ENCODE assay signal across 14 cellular contexts in the genomic region with DNA sequence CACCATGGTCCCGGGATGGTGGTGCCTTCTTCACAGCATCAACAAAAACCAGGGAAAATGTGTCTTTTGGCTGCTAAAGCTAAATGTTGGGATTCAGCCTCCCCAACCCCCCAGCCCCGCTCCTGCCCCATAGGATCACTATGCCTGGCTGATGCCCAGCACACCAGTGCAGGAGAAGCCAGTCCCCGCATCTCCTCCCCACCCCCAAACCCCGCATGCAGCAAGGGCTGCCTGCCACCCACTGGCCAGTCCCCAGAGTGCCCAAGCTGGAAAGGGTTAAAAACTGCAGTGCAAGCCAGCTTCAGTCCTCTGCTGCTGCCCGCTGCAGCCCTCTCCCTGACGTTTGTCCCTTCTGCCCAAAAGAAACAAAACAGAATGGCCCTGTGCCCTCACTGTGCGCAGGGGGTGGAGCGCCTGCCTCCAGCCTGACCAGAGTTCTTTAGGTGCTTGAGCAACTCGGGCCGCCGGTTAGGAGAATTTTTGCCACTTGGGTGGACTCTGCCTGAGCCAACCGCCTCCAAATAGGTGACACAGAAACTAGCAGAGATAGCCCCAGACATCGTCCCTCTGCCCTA. TPM values are rescaled to one million over a fixed set of nuclear protein-coding genes. Genes with fewer than 3 reads are reported as not detected.
DNase-seq lines count a peak whose midpoint lies in the region; ATAC-seq, FAIRE-seq and TF ChIP-seq lines count a peak whose summit lies in the region.
"Had no signal": no experiment of that assay in that cellular context is flagged by ENCODE, and none has a peak within 500 bp of the region (broad histone marks: within the 10 kb centered on the region; RNA-seq: fewer than 3 reads in every experiment).

No MANE protein-coding gene starts in this region.

- CTCF ChIA-PET in H1 (lab: Charles Lee; ENCODE audit: partially characterized antibody): interaction anchor here (0.6 to 3.4 kb wide), 11 partner anchors 9 to 628 kb away, joined by 3 to 21 read pairs (median 4); a partner anchor contains a TSS
- CTCF ChIA-PET in OCI-LY7 (lab: Charles Lee; ENCODE audit: unreplicated experiment): no interaction called here

- no peak for ATAC-seq in Right ventricle myocardium superior (ENCODE audit: poor library complexity)
- no peak for ATAC-seq in Right ventricle myocardium inferior
- ATAC-seq in GM18511 (IDR thresholded peaks at IDR 0.05; ENCODE audit: unreplicated experiment): no peak

- H3K79me2 ChIP-seq in H1 (ENCODE audit: control insufficient read depth in 1 of 2, insufficient read depth in 2 of 2, low read length in 2 of 2) (peaks cover 15 to 36% of the 10 kb centered on the region in 2 experiments), OCI-LY7 (ENCODE audit: insufficient read depth, low read depth, low read length) (peaks cover 40% of the 10 kb centered on the region)

- BruUV-seq in OCI-LY7 (replicated peaks; lab: Mats Ljungman, UMichigan): no TSS peak

- no peak overlapping the region for H3K14ac ChIP-seq in H1 (ENCODE audit: insufficient read length)

- no peak overlapping the region for H2BK120ac ChIP-seq in H1 (replicated peaks; ENCODE audit: low read depth, low read length)

- H3K56ac ChIP-seq in H1 (replicated peaks; ENCODE audit: insufficient read length, low read depth, low read length): no peak overlapping the region

- intact Hi-C loops in Right ventricle myocardium superior (cut with DNase I): loop anchor here (10.0 kb wide), 1 partner anchor 130 kb away; no protein-coding TSS in a partner anchor
- intact Hi-C loops in Right ventricle myocardium inferior (cut with DNase I): no loop called here
- intact Hi-C loops in transverse colon (cut with DNase I; ENCODE audit: low total_unique reads): loop anchor here (5.0 kb wide), 2 partner anchors 57 to 142 kb away; a partner anchor contains a TSS
- intact Hi-C loops in OCI-LY7 (cut with micrococcal nuclease; ENCODE audit: unreplicated experiment): no loop called here

- H3K9me2 ChIP-seq in OCI-LY7 (ENCODE audit: insufficient read depth, low read length): no peaks in the 10 kb centered on the region

- H3K36me3 ChIP-seq in H1 (ENCODE audit: control insufficient read depth in 2 of 4, insufficient read depth in 4 of 4, low read length in 3 of 4) (peaks cover 16 to 43% (median 37%) of the 10 kb centered on the region in 4 experiments; a peak in 7 of 8 replicates), transverse colon (peaks cover 0 to 39% (median 13%) of the 10 kb centered on the region in 4 donors), OCI-LY7 (ENCODE audit: insufficient read depth, low read length) (peaks cover 48% of the 10 kb centered on the region)

- H3K4me3 ChIP-seq in H1 (ENCODE audit: extremely low read depth in 1 of 4, insufficient read depth in 2 of 4, low read depth in 3 of 4, low read length in 4 of 4) (no peak overlapping the region), transverse colon (no peak overlapping the region), OCI-LY7 (ENCODE audit: low read depth, low read length, poor library complexity, severe bottlenecking) (no peak overlapping the region)

- WGBS in H1 (ENCODE audit: extremely low coverage in 1 of 2, insufficient coverage in 1 of 2, insufficient read length in 1 of 2, insufficient replicate concordance in 2 of 2, low coverage in 1 of 2, low lambda C conversion rate in 2 of 2, missing lambda C conversion rate in 1 of 2), 2 experiments: 79% methylated on average over 12 of the region's 13 CpGs; no CpG with 5 or more reads in 1 of the 2 experiments
- 75% methylated on average over 13 of the region's 13 CpGs; no CpG with 5 or more reads in 1 of the 2 donors for WGBS in transverse colon (ENCODE audit: low coverage in 1 of 2), 2 donors

- H2BK20ac ChIP-seq in H1 (ENCODE audit: low read length): no peak overlapping the region

- POLR2A ChIA-PET in H1 (lab: Charles Lee; ENCODE audit: partially characterized antibody) (interaction anchor here (1.0 kb wide), 1 partner anchor 26 kb away, joined by 4 read pairs; no protein-coding TSS in a partner anchor), OCI-LY7 (lab: Charles Lee) (no interaction called here)

- no peak overlapping the region for H2AFZ ChIP-seq in H1 (ENCODE audit: low read length)
- no peak overlapping the region for H2AFZ ChIP-seq in OCI-LY7 (ENCODE audit: low read length)

- no peak for FAIRE-seq in H1 (lab: Jason Lieb, UNC)
- FAIRE-seq: endometrium had no signal

- TF ChIP-seq POLR2A in H1 (IDR thresholded peaks at IDR 0.05; ENCODE audit: control extremely low read depth in 1 of 2, low read depth in 2 of 2, low read length in 2 of 2) (no peak), transverse colon (IDR thresholded peaks at IDR 0.05) (no peak)

- H3K23me2 ChIP-seq in H1 (ENCODE audit: low read depth, low read length): peaks cover 11% of the 10 kb centered on the region

- H3K4me2 ChIP-seq in H1 (ENCODE audit: insufficient read depth in 1 of 2, low read depth in 2 of 2, low read length in 2 of 2) (no peak overlapping the region), OCI-LY7 (ENCODE audit: low read length) (no peak overlapping the region)

- H4K91ac ChIP-seq in H1 (replicated peaks; ENCODE audit: insufficient read length, low read length): no peak overlapping the region

- H2BK12ac ChIP-seq in H1 (ENCODE audit: low read depth, low read length): no peak overlapping the region

- H3K4ac ChIP-seq in H1 (replicated peaks; ENCODE audit: insufficient read length, low read depth, low read length): no peak overlapping the region

- H4K8ac ChIP-seq in H1 (ENCODE audit: extremely low read depth, insufficient read depth, low read length): no peak overlapping the region; the same call in 1 of the 2 replicates

- no peak overlapping the region for H2AK5ac ChIP-seq in H1 (ENCODE audit: low read depth, low read length)

- H4K20me1 ChIP-seq in H1 (replicated peaks in 1 of 2; ENCODE audit: control insufficient read depth in 1 of 2, insufficient read depth in 2 of 2, low read length in 2 of 2) (peaks cover 20 to 39% of the 10 kb centered on the region in 2 experiments), OCI-LY7 (ENCODE audit: insufficient read depth, low read length) (peaks cover 17% of the 10 kb centered on the region)

- H3K4me1 ChIP-seq in H1 (replicated peaks in 1 of 4; ENCODE audit: control insufficient read depth in 3 of 4, insufficient read depth in 4 of 4, low read length in 3 of 4): peaks cover 0 to 19% (median 9%) of the 10 kb centered on the region in 4 experiments; a peak in 5 of 7 replicates
- H3K4me1 ChIP-seq in transverse colon: peaks cover 19 to 42% (median 29%) of the 10 kb centered on the region in 4 donors
- peaks cover 30% of the 10 kb centered on the region for H3K4me1 ChIP-seq in OCI-LY7 (ENCODE audit: insufficient read depth, low read length, poor library complexity, severe bottlenecking)

- TF ChIP-seq EP300 in H1 (IDR thresholded peaks at IDR 0.05; ENCODE audit: borderline replicate concordance in 1 of 2, low read depth in 2 of 2, low read length in 2 of 2) (no peak), transverse colon (IDR thresholded peaks at IDR 0.05; ENCODE audit: low read depth) (no peak)

- H3K9me3 ChIP-seq in H1 (ENCODE audit: insufficient read depth in 2 of 2, low read depth in 1 of 2, low read length in 1 of 2): no peaks in the 10 kb centered on the region
- no peaks in the 10 kb centered on the region for H3K9me3 ChIP-seq in transverse colon
- peaks cover 4% of the 10 kb centered on the region; the same call in 1 of the 2 replicates for H3K9me3 ChIP-seq in OCI-LY7 (ENCODE audit: low read length)

- no peak overlapping the region for H4K5ac ChIP-seq in H1 (ENCODE audit: insufficient read length, low read depth, low read length)

- H2BK5ac ChIP-seq in H1 (ENCODE audit: low read depth, low read length): no peak overlapping the region

- no peak overlapping the region for H3K23ac ChIP-seq in H1 (ENCODE audit: insufficient read length)

- H3K27ac ChIP-seq in H1 (ENCODE audit: low read depth, low read length): no peak overlapping the region
- H3K27ac ChIP-seq in transverse colon: peak overlapping the region in 3 of 4 donors; percentile 1 to 54 (median 28)
- no peak overlapping the region for H3K27ac ChIP-seq in OCI-LY7 (ENCODE audit: low read depth, low read length, poor library complexity, severe bottlenecking)

- no peak overlapping the region for H3K18ac ChIP-seq in H1 (ENCODE audit: extremely low read depth, low read length)

- no peak; a peak in 1 of 4 replicates for TF ChIP-seq RAD21 in H1 (IDR thresholded peaks at IDR 0.05 in 1 of 2, conservative IDR thresholded peaks at IDR 0.05 in 1 of 2; ENCODE audit: low read depth in 2 of 2, low read length in 2 of 2)

- TF ChIP-seq CTCF in H1 (IDR thresholded peaks at IDR 0.05; ENCODE audit: control extremely low read depth in 1 of 3, insufficient read depth in 1 of 3, low read depth in 1 of 3, low read length in 3 of 3) (peak in 2 of 3 experiments; percentile 8 to 9; a peak in 1 of 4 replicates), transverse colon (IDR thresholded peaks at IDR 0.05) (no peak), OCI-LY7 (conservative IDR thresholded peaks at IDR 0.05; ENCODE audit: low read length) (no peak)

- in situ Hi-C loops in transverse colon (cut with MboI; ENCODE audit: low pct_ligation_motif_present in 1 of 4, low pct_unique_long_range_greater_than_20kb in 1 of 4, low sequenced_read_pairs in 3 of 4): no loop called here

- no peak overlapping the region for H2BK15ac ChIP-seq in H1 (ENCODE audit: low read length)

- no peaks in the 10 kb centered on the region for H3K27me3 ChIP-seq in H1 (replicated peaks in 1 of 4; ENCODE audit: control insufficient read depth in 3 of 4, extremely low read depth in 1 of 4, insufficient read depth in 3 of 4, low read length in 3 of 4)
- no peaks in the 10 kb centered on the region for H3K27me3 ChIP-seq in transverse colon

- no peak overlapping the region; a peak in 2 of 7 replicates for H3K9ac ChIP-seq in H1 (replicated peaks in 1 of 4; ENCODE audit: extremely low read depth in 1 of 4, low read depth in 3 of 4, low read length in 3 of 4)

- DNase-seq in Right ventricle myocardium superior (peak; percentile 47), Right ventricle myocardium inferior (ENCODE audit: missing footprints) (no peak), H1 (ENCODE audit: low read depth in 1 of 2, low spot score in 2 of 2) (no peak), midbrain (lab: John Stamatoyannopoulos, UW) (peak; percentile 66), transverse colon (no peak), OCI-LY7 (ENCODE audit: low spot score) (no peak), amniotic stem cell (lab: John Stamatoyannopoulos, UW) (no peak)
- DNase-seq: activated CD4-positive, alpha-beta T cell treated with anti-CD3 and anti-CD28 coated beads for 48 hours; NCI-H1417 treated with DMSO at 0.1 percent for 48 hours; NCI-H748 treated with DMSO at 0.1 percent for 48 hours had no signal

- peaks cover 16% of the 10 kb centered on the region for H3K79me1 ChIP-seq in H1 (ENCODE audit: low read depth, low read length)

RNA-seq across cellular contexts. Expression of a gene that starts 3.7 kb away (rescaled TPM):
- total RNA-seq in Right ventricle myocardium superior (326 TPM), Right ventricle myocardium inferior (378 TPM), transverse colon (100 to 1,000 TPM; 160 to 923 (median 194) TPM), OCI-LY7 (2022) (198 and 246 TPM in 2 replicates)
- total RNA-seq in H1 (2021; fragmentation: NEBNext Ultra II Directional; extraction: Animal tissue kit (Norgen Biotek cat#: 25700)): 318 and 326 TPM in 2 replicates
- 315 and 405 TPM in 2 replicates for polyA plus RNA-seq in H1 (2011; rRNA removed)
- polyA plus RNA-seq in H1 (2011; cell fraction: cytosol; rRNA removed): 585 TPM
- 241 TPM for polyA plus RNA-seq in H1 (2011; cell fraction: nucleus; rRNA removed)
- polyA plus RNA-seq in H1 (2012, experiment 1 of 2): 396 to 462 TPM (median 444 TPM) in 4 replicates
- polyA plus RNA-seq in H1 (2012, experiment 2 of 2): 353 TPM
- polyA plus RNA-seq in H1 (2013, experiment 1 of 2): 213 TPM
- polyA plus RNA-seq in H1 (2013, experiment 2 of 2): 220 TPM
- polyA minus RNA-seq in H1 (2011; rRNA and poly(A)+ RNA removed): 129 and 145 TPM in 2 replicates
- 94.5 TPM for polyA minus RNA-seq in H1 (2011; cell fraction: cytosol; rRNA and poly(A)+ RNA removed)
- 67.8 TPM for polyA minus RNA-seq in H1 (2011; cell fraction: nucleus; rRNA and poly(A)+ RNA removed)
- 175 and 205 TPM in 2 replicates for total RNA-seq in OCI-LY7 (2014; rRNA removed; shearing (Covaris generic))

RNA-seq across cellular contexts. Expression of a gene that starts 20.0 kb away (rescaled TPM):
- total RNA-seq in Right ventricle myocardium superior: 2.6 TPM
- 3.8 TPM for total RNA-seq in Right ventricle myocardium inferior
- not detected in 2 replicates for total RNA-seq in H1 (2021; fragmentation: NEBNext Ultra II Directional; extraction: Animal tissue kit (Norgen Biotek cat#: 25700))
- 0.15 and 0.19 TPM in 2 replicates for polyA plus RNA-seq in H1 (2011; rRNA removed)
- polyA plus RNA-seq in H1 (2011; cell fraction: cytosol; rRNA removed): 0.14 TPM
- 0.09 TPM for polyA plus RNA-seq in H1 (2011; cell fraction: nucleus; rRNA removed)
- polyA plus RNA-seq in H1 (2012, experiment 1 of 2): not detected in 4 replicates
- not detected for polyA plus RNA-seq in H1 (2012, experiment 2 of 2)
- 0.10 TPM for polyA plus RNA-seq in H1 (2013, experiment 1 of 2)
- polyA plus RNA-seq in H1 (2013, experiment 2 of 2): 0.13 TPM
- not detected in 2 replicates for polyA minus RNA-seq in H1 (2011; rRNA and poly(A)+ RNA removed)
- polyA minus RNA-seq in H1 (2011; cell fraction: cytosol; rRNA and poly(A)+ RNA removed): not detected
- polyA minus RNA-seq in H1 (2011; cell fraction: nucleus; rRNA and poly(A)+ RNA removed): not detected
- total RNA-seq in transverse colon: 1 to 10 TPM in 2 of 4 donors, under 1 TPM in 1, not detected in 1; 0.55 to 2.4 (median 2.2) TPM
- 0.25 and 0.26 TPM in 2 replicates for total RNA-seq in OCI-LY7 (2014; rRNA removed; shearing (Covaris generic))
- not detected in 2 replicates for total RNA-seq in OCI-LY7 (2022)

RNA-seq across cellular contexts. Expression of a gene that starts 31.1 kb away (rescaled TPM):
- total RNA-seq in Right ventricle myocardium superior (not detected), Right ventricle myocardium inferior (not detected), transverse colon (not detected), OCI-LY7 (2022) (not detected in 2 replicates)
- not detected in 2 replicates for total RNA-seq in H1 (2021; fragmentation: NEBNext Ultra II Directional; extraction: Animal tissue kit (Norgen Biotek cat#: 25700))
- polyA plus RNA-seq in H1 (2011; rRNA removed): not detected in 2 replicates
- not detected for polyA plus RNA-seq in H1 (2011; cell fraction: cytosol; rRNA removed)
- not detected for polyA plus RNA-seq in H1 (2011; cell fraction: nucleus; rRNA removed)
- 3.6 TPM in 1 of 4 replicates, not detected in the others for polyA plus RNA-seq in H1 (2012, experiment 1 of 2)
- polyA plus RNA-seq in H1 (2012, experiment 2 of 2): not detected
- not detected for polyA plus RNA-seq in H1 (2013, experiment 1 of 2)
- 1.7 TPM for polyA plus RNA-seq in H1 (2013, experiment 2 of 2)
- polyA minus RNA-seq in H1 (2011; rRNA and poly(A)+ RNA removed): not detected in 2 replicates
- polyA minus RNA-seq in H1 (2011; cell fraction: cytosol; rRNA and poly(A)+ RNA removed): not detected
- polyA minus RNA-seq in H1 (2011; cell fraction: nucleus; rRNA and poly(A)+ RNA removed): not detected
- total RNA-seq in OCI-LY7 (2014; rRNA removed; shearing (Covaris generic)): not detected in 2 replicates
- total RNA-seq: HT1080 had no signal
- polyA plus RNA-seq: adipose tissue had no signal

RNA-seq across cellular contexts. Expression of a gene that starts 56.1 kb away (rescaled TPM):
- total RNA-seq in Right ventricle myocardium superior: 15.2 TPM
- 14.1 TPM for total RNA-seq in Right ventricle myocardium inferior
- total RNA-seq in H1 (2021; fragmentation: NEBNext Ultra II Directional; extraction: Animal tissue kit (Norgen Biotek cat#: 25700)): 1.5 and 2.0 TPM in 2 replicates
- 1.8 and 1.9 TPM in 2 replicates for polyA plus RNA-seq in H1 (2011; rRNA removed)
- 1.8 TPM for polyA plus RNA-seq in H1 (2011; cell fraction: cytosol; rRNA removed)
- polyA plus RNA-seq in H1 (2011; cell fraction: nucleus; rRNA removed): 2.1 TPM
- polyA plus RNA-seq in H1 (2012, experiment 1 of 2): 1.1 to 1.4 TPM (median 1.2 TPM) in 4 replicates
- 1.4 TPM for polyA plus RNA-seq in H1 (2012, experiment 2 of 2)
- polyA plus RNA-seq in H1 (2013, experiment 1 of 2): 1.3 TPM
- 1.3 TPM for polyA plus RNA-seq in H1 (2013, experiment 2 of 2)
- polyA minus RNA-seq in H1 (2011; rRNA and poly(A)+ RNA removed): 0.61 and 1.2 TPM in 2 replicates
- 0.81 TPM for polyA minus RNA-seq in H1 (2011; cell fraction: cytosol; rRNA and poly(A)+ RNA removed)
- polyA minus RNA-seq in H1 (2011; cell fraction: nucleus; rRNA and poly(A)+ RNA removed): 1.00 TPM
- 10 to 100 TPM in 1 of 4 donors, 1 to 10 TPM in 3; 5.3 to 27.1 (median 7.5) TPM for total RNA-seq in transverse colon
- total RNA-seq in OCI-LY7 (2014; rRNA removed; shearing (Covaris generic)): 0.10 and 0.44 TPM in 2 replicates
- total RNA-seq in OCI-LY7 (2022): not detected in 2 replicates

Comparison
In these comparisons a context has a peak if more than half of its experiments do, and no peak if none do; other contexts are left out.
1. DNase-seq: peak in Right ventricle myocardium superior (single experiment) and midbrain (single experiment); none in Right ventricle myocardium inferior (single experiment), H1 (0 of 2), transverse colon (single experiment), OCI-LY7 (single experiment) and amniotic stem cell (single experiment).
2. intact Hi-C loops: an anchor here in Right ventricle myocardium superior (10.0 kb wide) and transverse colon (5.0 kb wide); none called in Right ventricle myocardium inferior and OCI-LY7.
3. H3K27ac ChIP-seq: peak in transverse colon (3 of 4); none in H1 (single experiment) and OCI-LY7 (single experiment).
4. CTCF ChIP-seq: peak in H1 (2 of 3); none in transverse colon (0 of 5) and OCI-LY7 (single experiment).